ENCODE assay signal across 8 cellular contexts in genomic region chr1:144102051-144102745, GRCh38.
A peak's percentile ranks its signal among the peaks of the same experiment; 100 is the strongest.
DNase-seq lines count a peak whose midpoint lies in the region; ATAC-seq and TF ChIP-seq lines count a peak whose summit lies in the region.
"Not testable (repeated sequence)": the region's sequence is repeated elsewhere in the genome, so short reads cannot be mapped to it uniquely, and the experiment has no call there.

No MANE protein-coding gene starts in this region.

- not testable (repeated sequence) for H3K4me3 ChIP-seq in breast epithelium, heart left ventricle, spleen, transverse colon

- DNase-seq in HuH-7.5 (ENCODE audit: low spot score) (peak; percentile 0), breast epithelium (ENCODE audit: low spot score in 2 of 2) (peak; percentile 14 to 66), heart left ventricle (peak; percentile 20 to 68 (median 24)), mucosa of gallbladder (ENCODE audit: low spot score) (peak; percentile 33), spleen (peak; percentile 84), transverse colon (peak; percentile 9)
- peak; percentile 12 for DNase-seq in activated CD4-positive, alpha-beta T cell treated with anti-CD3 and anti-CD28 coated beads for 1 hour
- peak; percentile 14 to 16 for DNase-seq in activated T-cell treated with anti-CD3 and anti-CD28 coated beads, Interleukin-2, amount 50 U/mL, for 48 hours

- intact Hi-C loops in breast epithelium (cut with DNase I; ENCODE audit: low total_unique reads); heart left ventricle (cut with DNase I); spleen (cut with DNase I; ENCODE audit: low total_unique reads); transverse colon (cut with DNase I; ENCODE audit: low total_unique reads): not testable (repeated sequence)

- H3K4me1 ChIP-seq in breast epithelium, heart left ventricle, spleen, transverse colon: not testable (repeated sequence)

- peaks cover 10 to 28% of the 10 kb centered on the region in 2 donors for H3K9me3 ChIP-seq in breast epithelium
- not testable (repeated sequence) for H3K9me3 ChIP-seq in heart left ventricle, transverse colon
- H3K9me3 ChIP-seq in spleen, result peaks cover 0 to 13% (median 0%) of the 10 kb centered on the region in 8 donors

- TF ChIP-seq POLR2A in breast epithelium (IDR thresholded peaks at IDR 0.05); heart left ventricle (IDR thresholded peaks at IDR 0.05); spleen (IDR thresholded peaks at IDR 0.05); transverse colon (IDR thresholded peaks at IDR 0.05): not testable (repeated sequence)

- WGBS in heart left ventricle, 4 donors, result 61 to 76% (median 68%) methylated on average over 3 of the region's 3 CpGs
- 53 to 86% (median 77%) methylated on average over 3 of the region's 3 CpGs for WGBS in spleen, 5 donors
- 74% methylated on average over 3 of the region's 3 CpGs; no CpG with 5 or more reads in 1 of the 2 donors for WGBS in transverse colon (ENCODE audit: low coverage in 1 of 2), 2 donors

- not testable (repeated sequence) for H3K36me3 ChIP-seq in breast epithelium, heart left ventricle, spleen, transverse colon

- H3K27me3 ChIP-seq in breast epithelium; heart left ventricle; spleen (replicated peaks in 1 of 7); transverse colon: not testable (repeated sequence)

- in situ Hi-C loops in transverse colon (cut with MboI; ENCODE audit: low pct_ligation_motif_present in 1 of 4, low pct_unique_long_range_greater_than_20kb in 1 of 4, low sequenced_read_pairs in 3 of 4), result not testable (repeated sequence)

- ATAC-seq in heart left ventricle, result not testable (repeated sequence)

- not testable (repeated sequence) for H3K27ac ChIP-seq in breast epithelium, heart left ventricle, spleen, transverse colon

- TF ChIP-seq EP300 in transverse colon (IDR thresholded peaks at IDR 0.05; ENCODE audit: low read depth), result not testable (repeated sequence)

- not testable (repeated sequence) for TF ChIP-seq CTCF in breast epithelium (IDR thresholded peaks at IDR 0.05); heart left ventricle (IDR thresholded peaks at IDR 0.05); spleen (IDR thresholded peaks at IDR 0.05 in 8 of 11, conservative IDR thresholded peaks at IDR 0.05 in 3 of 11); transverse colon (IDR thresholded peaks at IDR 0.05)

Comparison
In these comparisons a context has a peak if more than half of its experiments do, and no peak if none do; other contexts are left out.
1. DNase-seq: peak in every context shown above with its lines; median percentile 84 in spleen; 40 in breast epithelium; 33 in mucosa of gallbladder; 24 in heart left ventricle; 15 in activated T-cell treated with anti-CD3 and anti-CD28 coated beads, Interleukin-2, amount 50 U/mL, for 48 hours; 12 in activated CD4-positive, alpha-beta T cell treated with anti-CD3 and anti-CD28 coated beads for 1 hour; 9 in transverse colon; 0 in HuH-7.5.